In genomic region chr16:67155305-67156145, GRCh38 we compare ENCODE assay signal across 8 cellular contexts. TPM values are rescaled to one million over a fixed set of nuclear protein-coding genes. Genes with fewer than 3 reads are reported as not detected.
DNase-seq lines count a peak whose midpoint lies in the region; ATAC-seq, FAIRE-seq and TF ChIP-seq lines count a peak whose summit lies in the region.

No MANE protein-coding gene starts in this region.

- H3K36me3 ChIP-seq in SK-N-SH (replicated peaks in 1 of 2; ENCODE audit: control insufficient read depth in 1 of 2, insufficient read depth in 2 of 2, low read length in 1 of 2), result peaks cover 0 to 4% of the 10 kb centered on the region in 2 experiments
- no peaks in the 10 kb centered on the region for H3K36me3 ChIP-seq in pancreas

- H3F3A ChIP-seq in SK-N-SH (replicated peaks; ENCODE audit: insufficient read depth), result peaks cover 11% of the 10 kb centered on the region

- H3K4me1 ChIP-seq in SK-N-SH (ENCODE audit: control insufficient read depth in 1 of 2, insufficient read depth in 2 of 2, low read depth in 1 of 2, low read length in 1 of 2) (peaks cover 4 to 19% of the 10 kb centered on the region in 2 experiments; a peak in 1 of 4 replicates), pancreas (peaks cover 0 to 12% (median 3%) of the 10 kb centered on the region in 3 donors)

- no peaks in the 10 kb centered on the region for H3K9me3 ChIP-seq in SK-N-SH
- H3K9me3 ChIP-seq in pancreas, result no peaks in the 10 kb centered on the region

- TF ChIP-seq EP300 in SK-N-SH (IDR thresholded peaks at IDR 0.05; ENCODE audit: borderline replicate concordance in 1 of 2, low read depth in 1 of 2, low read length in 1 of 2), result no peak

- in situ Hi-C loops in KBM-7 (cut with MboI; ENCODE audit: low pct_unique_long_range_greater_than_20kb, low sequenced_read_pairs), result no loop called here

- POLR2A ChIA-PET in SK-N-SH (lab: Yijun Ruan, JAX), result interaction anchor here (0.6 to 1.1 kb wide), 3 partner anchors 48 to 161 kb away, joined by 3 to 5 read pairs (median 4); no protein-coding TSS in a partner anchor

- H3K27ac ChIP-seq in SK-N-SH (ENCODE audit: low read depth in 2 of 2, low read length in 1 of 2) (no peak overlapping the region), pancreas (no peak overlapping the region)

- WGBS in SK-N-SH (ENCODE audit: low lambda C conversion rate), result 33% methylated on average over 28 of the region's 74 CpGs
- 12 to 15% methylated on average over 58 to 74 of the region's 74 CpGs for WGBS in pancreas, 2 donors

- no peak overlapping the region for H2AFZ ChIP-seq in SK-N-SH (ENCODE audit: low read depth)

- H3K4me3 Mint-ChIP-seq in activated naive CD4-positive, alpha-beta T cell treated with anti-CD3 and anti-CD28 coated beads for 36 hours, result peak overlapping the region; percentile 58
- peak overlapping the region; percentile 82 for H3K4me3 Mint-ChIP-seq in glutamatergic neuron (ENCODE audit: unreplicated experiment)
- peak overlapping the region; percentile 79 for H3K4me3 Mint-ChIP-seq in type B pancreatic cell

- H3K9me2 ChIP-seq in SK-N-SH, result no peaks in the 10 kb centered on the region

- peak; percentile 89 for TF ChIP-seq RAD21 in SK-N-SH (IDR thresholded peaks at IDR 0.05; ENCODE audit: low read length)

- ATAC-seq in pancreas (peak; percentile 49 to 69 (median 64)), HG02852 (IDR thresholded peaks at IDR 0.05; ENCODE audit: unreplicated experiment) (no peak)

- peaks cover 26% of the 10 kb centered on the region for H4K20me1 ChIP-seq in SK-N-SH (ENCODE audit: insufficient read depth)

- H3K27ac Mint-ChIP-seq in activated naive CD4-positive, alpha-beta T cell treated with anti-CD3 and anti-CD28 coated beads for 36 hours, result no peak overlapping the region
- no peak overlapping the region for H3K27ac Mint-ChIP-seq in glutamatergic neuron (ENCODE audit: unreplicated experiment)
- no peak overlapping the region for H3K27ac Mint-ChIP-seq in type B pancreatic cell

- DNase-seq in Daoy (ENCODE audit: low read depth) (peak; percentile 75), KBM-7 (peak; percentile 73), SK-N-SH (peak; percentile 94), glutamatergic neuron (peak; percentile 92), pancreas (peak in 5 of 6 donors; percentile 57 to 95 (median 84)), type B pancreatic cell (ENCODE audit: extremely low spot score, unreplicated experiment) (peak; percentile 94)
- peak; percentile 76 for DNase-seq in activated naive CD4-positive, alpha-beta T cell treated with anti-CD3 and anti-CD28 coated beads for 36 hours

- peaks cover 8% of the 10 kb centered on the region for H3K27me3 Mint-ChIP-seq in activated naive CD4-positive, alpha-beta T cell treated with anti-CD3 and anti-CD28 coated beads for 36 hours (ENCODE audit: low read depth)
- H3K27me3 Mint-ChIP-seq in glutamatergic neuron (ENCODE audit: unreplicated experiment) (peaks cover 42% of the 10 kb centered on the region), type B pancreatic cell (peaks cover 85% of the 10 kb centered on the region)

- peaks cover 32% of the 10 kb centered on the region for H3K4me1 Mint-ChIP-seq in activated naive CD4-positive, alpha-beta T cell treated with anti-CD3 and anti-CD28 coated beads for 36 hours (ENCODE audit: low read depth)
- H3K4me1 Mint-ChIP-seq in glutamatergic neuron (ENCODE audit: low read depth, unreplicated experiment), result peaks cover 5% of the 10 kb centered on the region
- no peaks in the 10 kb centered on the region for H3K4me1 Mint-ChIP-seq in type B pancreatic cell (ENCODE audit: unreplicated experiment)

- TF ChIP-seq CTCF in SK-N-SH (IDR thresholded peaks at IDR 0.05), result peak; percentile 80
- TF ChIP-seq CTCF in glutamatergic neuron (IDR thresholded peaks at IDR 0.05; ENCODE audit: partially characterized antibody, unreplicated experiment), result peak; percentile 98
- TF ChIP-seq CTCF in pancreas (IDR thresholded peaks at IDR 0.05), result peak; percentile 94 to 99 (median 96)
- peak; percentile 99 for TF ChIP-seq CTCF in type B pancreatic cell (conservative IDR thresholded peaks at IDR 0.05)

- no peak overlapping the region for H3K9ac ChIP-seq in SK-N-SH

- intact Hi-C loops in activated naive CD4-positive, alpha-beta T cell treated with anti-CD3 and anti-CD28 coated beads for 36 hours (cut with micrococcal nuclease), result loop anchor here (1.0 to 10.0 kb wide), 5 partner anchors 137 to 239 kb away; partner anchors contain the start of gene TPPP3
- intact Hi-C loops in pancreas (cut with DNase I), result loop anchor here in 2 of 3 donors (5.0 to 10.0 kb wide), 2 partner anchors 138 to 181 kb away; no protein-coding TSS in a partner anchor

- no peaks in the 10 kb centered on the region for H3K9me3 Mint-ChIP-seq in activated naive CD4-positive, alpha-beta T cell treated with anti-CD3 and anti-CD28 coated beads for 36 hours
- peaks cover 4% of the 10 kb centered on the region for H3K9me3 Mint-ChIP-seq in glutamatergic neuron (ENCODE audit: unreplicated experiment)
- H3K9me3 Mint-ChIP-seq in type B pancreatic cell, result no peaks in the 10 kb centered on the region

- H3K4me3 ChIP-seq in SK-N-SH (ENCODE audit: low read depth in 2 of 2, low read length in 1 of 2) (peak overlapping the region; percentile 27 to 32; a peak in 3 of 4 replicates), pancreas (peak overlapping the region in 2 of 4 donors; percentile 14 to 25)

- peak overlapping the region; percentile 65; the same call in 1 of the 2 replicates for H3K4me2 ChIP-seq in SK-N-SH

- peaks cover 3% of the 10 kb centered on the region for H3K36me3 Mint-ChIP-seq in activated naive CD4-positive, alpha-beta T cell treated with anti-CD3 and anti-CD28 coated beads for 36 hours (ENCODE audit: low read depth)
- H3K36me3 Mint-ChIP-seq in glutamatergic neuron (ENCODE audit: unreplicated experiment) (peaks cover 4% of the 10 kb centered on the region), type B pancreatic cell (no peaks in the 10 kb centered on the region)

- H3K79me2 ChIP-seq in SK-N-SH (ENCODE audit: insufficient read depth), result no peaks in the 10 kb centered on the region

- H3K27me3 ChIP-seq in SK-N-SH (ENCODE audit: insufficient read depth) (no peaks in the 10 kb centered on the region), pancreas (no peaks in the 10 kb centered on the region)

- CTCF ChIA-PET in SK-N-SH (lab: Yijun Ruan, JAX), result interaction anchor here (0.6 to 14.2 kb wide), 82 partner anchors 9 to 464 kb away, joined by 3 to 470 read pairs (median 6); partner anchors contain the start of genes CBFB, CES3, CES4A and CIAO2B
- CTCF ChIA-PET in activated naive CD4-positive, alpha-beta T cell treated with anti-CD3 and anti-CD28 coated beads for 36 hours (lab: Charles Lee), result interaction anchor here (0.6 to 8.7 kb wide), 37 partner anchors 8 to 288 kb away, joined by 3 to 163 read pairs (median 5); partner anchors contain the start of genes CES3, HSF4 and NOL3

- no peak for FAIRE-seq in pancreas (lab: Jason Lieb, UNC)

RNA-seq across cellular contexts. Expression of gene TRADD, which starts 4.2 kb away (rescaled TPM):
- 16.7 and 20.5 TPM in 2 replicates for total RNA-seq in Daoy (2014; rRNA removed; shearing (Covaris generic))
- polyA plus RNA-seq in SK-N-SH (2012; rRNA removed) (27.7 and 28.5 TPM in 2 replicates), pancreas (10 to 100 TPM; 21.3 to 33.3 TPM)
- polyA plus RNA-seq in SK-N-SH (2012; cell fraction: cytosol; rRNA removed), result 13.4 and 21.9 TPM in 2 replicates
- polyA plus RNA-seq in SK-N-SH (2012; cell fraction: nucleus; rRNA removed), result 53.4 and 65.8 TPM in 2 replicates
- 10 to 100 TPM; 17.7 to 21.1 TPM for total RNA-seq in activated naive CD4-positive, alpha-beta T cell treated with anti-CD3 and anti-CD28 coated beads for 36 hours
- total RNA-seq in glutamatergic neuron (ENCODE audit: unreplicated experiment) (1.0 TPM), pancreas (10 to 100 TPM in 4 of 6 donors, 1 to 10 TPM in 2; 9.4 to 17.4 (median 11.5) TPM), type B pancreatic cell (ENCODE audit: low replicate concordance) (6.2 and 14.8 TPM in 2 replicates)

RNA-seq across cellular contexts. Expression of gene FBXL8, which starts 4.2 kb away (rescaled TPM):
- 3.8 and 6.2 TPM in 2 replicates for total RNA-seq in Daoy (2014; rRNA removed; shearing (Covaris generic))
- 17.8 and 21.8 TPM in 2 replicates for polyA plus RNA-seq in SK-N-SH (2012; rRNA removed)
- polyA plus RNA-seq in SK-N-SH (2012; cell fraction: cytosol; rRNA removed), result 2.9 and 5.0 TPM in 2 replicates
- polyA plus RNA-seq in SK-N-SH (2012; cell fraction: nucleus; rRNA removed), result 198 and 356 TPM in 2 replicates
- 10 to 100 TPM; 13.8 to 15.3 TPM for total RNA-seq in activated naive CD4-positive, alpha-beta T cell treated with anti-CD3 and anti-CD28 coated beads for 36 hours
- 3.1 TPM for total RNA-seq in glutamatergic neuron (ENCODE audit: unreplicated experiment)
- total RNA-seq in pancreas, result 10 to 100 TPM; 12.9 to 31.7 (median 24.2) TPM
- 10 to 100 TPM; 41.6 to 86.2 TPM for polyA plus RNA-seq in pancreas
- total RNA-seq in type B pancreatic cell (ENCODE audit: low replicate concordance), result 4.5 and 9.2 TPM in 2 replicates

RNA-seq across cellular contexts. Expression of gene B3GNT9, which starts 4.7 kb away (rescaled TPM):
- total RNA-seq in Daoy (2014; rRNA removed; shearing (Covaris generic)), result 5.5 and 9.8 TPM in 2 replicates
- polyA plus RNA-seq in SK-N-SH (2012; rRNA removed), result 9.8 and 9.9 TPM in 2 replicates
- polyA plus RNA-seq in SK-N-SH (2012; cell fraction: cytosol; rRNA removed), result 5.4 and 8.2 TPM in 2 replicates
- polyA plus RNA-seq in SK-N-SH (2012; cell fraction: nucleus; rRNA removed), result 23.8 and 29.1 TPM in 2 replicates
- 1 to 10 TPM; 1.1 to 1.2 TPM for total RNA-seq in activated naive CD4-positive, alpha-beta T cell treated with anti-CD3 and anti-CD28 coated beads for 36 hours
- total RNA-seq in glutamatergic neuron (ENCODE audit: unreplicated experiment), result 1.0 TPM
- total RNA-seq in pancreas, result 1 to 10 TPM; 1.8 to 5.1 (median 3.5) TPM
- 1 to 10 TPM; 3.0 to 9.3 TPM for polyA plus RNA-seq in pancreas
- 9.7 and 11.0 TPM in 2 replicates for total RNA-seq in type B pancreatic cell (ENCODE audit: low replicate concordance)

RNA-seq across cellular contexts. Expression of gene HSF4, which starts 9.0 kb away (rescaled TPM):
- 1.2 and 2.8 TPM in 2 replicates for total RNA-seq in Daoy (2014; rRNA removed; shearing (Covaris generic))
- polyA plus RNA-seq in SK-N-SH (2012; rRNA removed) (33.4 and 44.4 TPM in 2 replicates), pancreas (100 to 1,000 TPM; 310 to 330 TPM)
- 2.1 and 4.7 TPM in 2 replicates for polyA plus RNA-seq in SK-N-SH (2012; cell fraction: cytosol; rRNA removed)
- polyA plus RNA-seq in SK-N-SH (2012; cell fraction: nucleus; rRNA removed), result 393 and 428 TPM in 2 replicates
- total RNA-seq in activated naive CD4-positive, alpha-beta T cell treated with anti-CD3 and anti-CD28 coated beads for 36 hours, result 10 to 100 TPM; 11.1 to 12.3 TPM
- total RNA-seq in glutamatergic neuron (ENCODE audit: unreplicated experiment) (7.2 TPM), pancreas (10 to 100 TPM; 34.9 to 70.0 (median 49.1) TPM), type B pancreatic cell (ENCODE audit: low replicate concordance) (10.4 and 11.1 TPM in 2 replicates)

RNA-seq across cellular contexts. Expression of gene NOL3, which starts 14.8 kb away (rescaled TPM):
- 9.5 and 14.7 TPM in 2 replicates for total RNA-seq in Daoy (2014; rRNA removed; shearing (Covaris generic))
- polyA plus RNA-seq in SK-N-SH (2012; rRNA removed) (34.1 and 38.7 TPM in 2 replicates), pancreas (100 to 1,000 TPM in 1 of 2 donors, 10 to 100 TPM in 1; 84.5 to 119 TPM)
- 16.9 and 22.0 TPM in 2 replicates for polyA plus RNA-seq in SK-N-SH (2012; cell fraction: cytosol; rRNA removed)
- polyA plus RNA-seq in SK-N-SH (2012; cell fraction: nucleus; rRNA removed), result 131 and 167 TPM in 2 replicates
- total RNA-seq in activated naive CD4-positive, alpha-beta T cell treated with anti-CD3 and anti-CD28 coated beads for 36 hours, result 1 to 10 TPM; 3.8 to 4.4 TPM
- total RNA-seq in glutamatergic neuron (ENCODE audit: unreplicated experiment) (8.8 TPM), pancreas (10 to 100 TPM; 15.2 to 31.2 (median 19.8) TPM), type B pancreatic cell (ENCODE audit: low replicate concordance) (8.4 and 17.5 TPM in 2 replicates)
